In the genomic region with DNA sequence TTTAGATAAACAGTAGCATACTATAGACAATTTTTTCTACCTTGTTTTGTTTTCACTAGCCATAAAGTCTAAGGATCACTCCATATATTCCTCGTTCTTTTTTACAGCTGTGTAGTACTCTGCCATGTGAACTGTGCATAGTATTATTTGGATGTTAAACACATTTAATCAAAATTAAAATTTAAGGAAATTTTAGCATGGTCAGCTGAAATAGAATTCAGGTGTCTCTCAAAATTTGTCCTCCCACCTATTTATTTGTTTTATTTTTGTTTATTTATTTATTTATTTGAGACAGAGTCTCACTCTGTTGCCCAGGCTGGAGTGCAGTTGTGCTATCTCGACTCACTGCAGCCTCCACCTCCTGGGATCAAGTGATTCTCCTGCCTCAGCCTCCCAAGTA, we compare ENCODE assay signal across 1 cellular context.
TF ChIP-seq lines count a peak whose summit lies in the region.

No MANE protein-coding gene starts in this region.

TF ChIP-seq in SK-N-SH treated with all-trans-retinoic acid at 6 μM for 48 hours, 23 proteins besides CTCF, POLR2A, EP300 and RAD21:
- TF ChIP-seq, protein P1, sequence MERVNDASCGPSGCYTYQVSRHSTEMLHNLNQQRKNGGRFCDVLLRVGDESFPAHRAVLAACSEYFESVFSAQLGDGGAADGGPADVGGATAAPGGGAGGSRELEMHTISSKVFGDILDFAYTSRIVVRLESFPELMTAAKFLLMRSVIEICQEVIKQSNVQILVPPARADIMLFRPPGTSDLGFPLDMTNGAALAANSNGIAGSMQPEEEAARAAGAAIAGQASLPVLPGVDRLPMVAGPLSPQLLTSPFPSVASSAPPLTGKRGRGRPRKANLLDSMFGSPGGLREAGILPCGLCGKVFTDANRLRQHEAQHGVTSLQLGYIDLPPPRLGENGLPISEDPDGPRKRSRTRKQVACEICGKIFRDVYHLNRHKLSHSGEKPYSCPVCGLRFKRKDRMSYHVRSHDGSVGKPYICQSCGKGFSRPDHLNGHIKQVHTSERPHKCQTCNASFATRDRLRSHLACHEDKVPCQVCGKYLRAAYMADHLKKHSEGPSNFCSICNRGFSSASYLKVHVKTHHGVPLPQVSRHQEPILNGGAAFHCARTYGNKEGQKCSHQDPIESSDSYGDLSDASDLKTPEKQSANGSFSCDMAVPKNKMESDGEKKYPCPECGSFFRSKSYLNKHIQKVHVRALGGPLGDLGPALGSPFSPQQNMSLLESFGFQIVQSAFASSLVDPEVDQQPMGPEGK (CRISPR knock-in tag; IDR thresholded peaks at IDR 0.05; ENCODE audit: borderline replicate concordance) = no peak
- TF ChIP-seq, protein P2, sequence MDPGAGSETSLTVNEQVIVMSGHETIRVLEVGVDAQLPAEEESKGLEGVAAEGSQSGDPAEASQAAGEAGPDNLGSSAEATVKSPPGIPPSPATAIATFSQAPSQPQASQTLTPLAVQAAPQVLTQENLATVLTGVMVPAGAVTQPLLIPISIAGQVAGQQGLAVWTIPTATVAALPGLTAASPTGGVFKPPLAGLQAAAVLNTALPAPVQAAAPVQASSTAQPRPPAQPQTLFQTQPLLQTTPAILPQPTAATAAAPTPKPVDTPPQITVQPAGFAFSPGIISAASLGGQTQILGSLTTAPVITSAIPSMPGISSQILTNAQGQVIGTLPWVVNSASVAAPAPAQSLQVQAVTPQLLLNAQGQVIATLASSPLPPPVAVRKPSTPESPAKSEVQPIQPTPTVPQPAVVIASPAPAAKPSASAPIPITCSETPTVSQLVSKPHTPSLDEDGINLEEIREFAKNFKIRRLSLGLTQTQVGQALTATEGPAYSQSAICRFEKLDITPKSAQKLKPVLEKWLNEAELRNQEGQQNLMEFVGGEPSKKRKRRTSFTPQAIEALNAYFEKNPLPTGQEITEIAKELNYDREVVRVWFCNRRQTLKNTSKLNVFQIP (CRISPR knock-in tag; IDR thresholded peaks at IDR 0.05; ENCODE audit: borderline replicate concordance, low read depth) = no peak
- TF ChIP-seq PPARA (CRISPR knock-in tag; IDR thresholded peaks at IDR 0.05; ENCODE audit: borderline replicate concordance) (no peak), ZNF8 (CRISPR knock-in tag; IDR thresholded peaks at IDR 0.05) (no peak), OSR1 (CRISPR knock-in tag; IDR thresholded peaks at IDR 0.05) (no peak), ZC3H10 (CRISPR knock-in tag; IDR thresholded peaks at IDR 0.05) (no peak), ARNTL (CRISPR knock-in tag; IDR thresholded peaks at IDR 0.05; ENCODE audit: borderline replicate concordance, low read depth) (no peak), ESRRG (CRISPR knock-in tag; IDR thresholded peaks at IDR 0.05) (no peak), BACH2 (CRISPR knock-in tag; IDR thresholded peaks at IDR 0.05; ENCODE audit: borderline replicate concordance) (no peak), ZNF565 (CRISPR knock-in tag; conservative IDR thresholded peaks at IDR 0.05; ENCODE audit: low read depth) (no peak), ZNF70 (CRISPR knock-in tag; IDR thresholded peaks at IDR 0.05) (no peak), TCF4 (CRISPR knock-in tag; IDR thresholded peaks at IDR 0.05; ENCODE audit: borderline replicate concordance) (no peak), TOX (CRISPR knock-in tag; IDR thresholded peaks at IDR 0.05; ENCODE audit: borderline replicate concordance) (no peak)
- TF ChIP-seq, protein P3, sequence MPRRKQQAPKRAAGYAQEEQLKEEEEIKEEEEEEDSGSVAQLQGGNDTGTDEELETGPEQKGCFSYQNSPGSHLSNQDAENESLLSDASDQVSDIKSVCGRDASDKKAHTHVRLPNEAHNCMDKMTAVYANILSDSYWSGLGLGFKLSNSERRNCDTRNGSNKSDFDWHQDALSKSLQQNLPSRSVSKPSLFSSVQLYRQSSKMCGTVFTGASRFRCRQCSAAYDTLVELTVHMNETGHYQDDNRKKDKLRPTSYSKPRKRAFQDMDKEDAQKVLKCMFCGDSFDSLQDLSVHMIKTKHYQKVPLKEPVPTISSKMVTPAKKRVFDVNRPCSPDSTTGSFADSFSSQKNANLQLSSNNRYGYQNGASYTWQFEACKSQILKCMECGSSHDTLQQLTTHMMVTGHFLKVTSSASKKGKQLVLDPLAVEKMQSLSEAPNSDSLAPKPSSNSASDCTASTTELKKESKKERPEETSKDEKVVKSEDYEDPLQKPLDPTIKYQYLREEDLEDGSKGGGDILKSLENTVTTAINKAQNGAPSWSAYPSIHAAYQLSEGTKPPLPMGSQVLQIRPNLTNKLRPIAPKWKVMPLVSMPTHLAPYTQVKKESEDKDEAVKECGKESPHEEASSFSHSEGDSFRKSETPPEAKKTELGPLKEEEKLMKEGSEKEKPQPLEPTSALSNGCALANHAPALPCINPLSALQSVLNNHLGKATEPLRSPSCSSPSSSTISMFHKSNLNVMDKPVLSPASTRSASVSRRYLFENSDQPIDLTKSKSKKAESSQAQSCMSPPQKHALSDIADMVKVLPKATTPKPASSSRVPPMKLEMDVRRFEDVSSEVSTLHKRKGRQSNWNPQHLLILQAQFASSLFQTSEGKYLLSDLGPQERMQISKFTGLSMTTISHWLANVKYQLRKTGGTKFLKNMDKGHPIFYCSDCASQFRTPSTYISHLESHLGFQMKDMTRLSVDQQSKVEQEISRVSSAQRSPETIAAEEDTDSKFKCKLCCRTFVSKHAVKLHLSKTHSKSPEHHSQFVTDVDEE (CRISPR knock-in tag; IDR thresholded peaks at IDR 0.05) = no peak
